In the genomic region with DNA sequence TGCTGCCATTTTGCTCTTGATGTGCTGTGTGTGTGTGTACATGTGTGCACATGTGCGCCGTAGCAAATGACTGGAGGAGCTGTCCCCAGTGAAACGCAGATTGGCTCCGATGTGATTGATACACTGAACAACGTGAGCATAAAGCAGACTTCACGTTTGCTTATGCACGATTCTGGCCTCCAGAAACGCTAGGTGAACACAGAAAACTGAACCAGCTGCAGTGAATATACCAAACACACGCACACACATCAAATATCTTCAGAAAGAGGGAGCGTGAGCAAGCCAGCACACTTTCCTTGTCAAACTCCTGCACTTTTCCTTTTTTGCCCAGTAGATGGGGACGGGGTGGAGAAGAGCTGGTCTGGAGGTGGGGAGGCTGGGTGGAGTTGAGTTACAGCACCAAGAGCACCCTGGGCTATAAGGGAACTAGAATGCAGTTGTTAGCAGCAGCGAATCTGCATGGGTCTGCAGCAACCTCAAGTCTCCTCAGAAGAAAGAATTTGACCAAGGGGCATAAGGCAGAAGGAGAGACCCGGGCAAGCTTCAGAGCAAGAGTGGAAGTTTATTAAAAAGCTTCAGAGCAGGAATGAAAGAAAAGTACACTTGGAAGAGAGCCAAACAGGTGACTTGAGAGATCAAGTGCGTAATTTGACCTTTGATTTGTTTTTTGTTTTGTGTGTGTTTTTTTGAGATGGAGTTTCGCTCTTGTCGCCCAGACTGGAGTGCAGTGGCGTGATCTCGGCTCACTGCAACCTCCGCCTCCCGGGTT, we compare ENCODE assay signal across 10 cellular contexts.
DNase-seq lines count a peak whose midpoint lies in the region; ATAC-seq, FAIRE-seq and TF ChIP-seq lines count a peak whose summit lies in the region.
"Had no signal": no experiment of that assay in that cellular context is flagged by ENCODE, and none has a peak within 500 bp of the region (broad histone marks: within the 10 kb centered on the region; RNA-seq: fewer than 3 reads in every experiment).

No MANE protein-coding gene starts in this region.

- H3K4me1 Mint-ChIP-seq in WTC11 (peaks cover 26% of the 10 kb centered on the region), nephron (peaks cover 27% of the 10 kb centered on the region)

- TF ChIP-seq POLR2A in H54 (IDR thresholded peaks at IDR 0.05; ENCODE audit: low read depth, low read length): no peak
- TF ChIP-seq POLR2A in esophagus muscularis mucosa (IDR thresholded peaks at IDR 0.05; ENCODE audit: low read depth): no peak

- no peak overlapping the region for H3K27ac ChIP-seq in esophagus muscularis mucosa (replicated peaks in 1 of 4)

- no peaks in the 10 kb centered on the region for H3K36me3 ChIP-seq in esophagus muscularis mucosa

- H3K9me3 Mint-ChIP-seq in WTC11: no peaks in the 10 kb centered on the region
- H3K9me3 Mint-ChIP-seq in nephron: no peaks in the 10 kb centered on the region
- H3K9me3 Mint-ChIP-seq: neural crest cell had no signal

- no peak for TF ChIP-seq EP300 in esophagus muscularis mucosa (IDR thresholded peaks at IDR 0.05)

- peaks cover 0 to 6% (median 4%) of the 10 kb centered on the region in 4 donors for H3K4me1 ChIP-seq in esophagus muscularis mucosa

- H3K27me3 Mint-ChIP-seq in WTC11 (ENCODE audit: low read depth): peaks cover 4% of the 10 kb centered on the region; the same call in 1 of the 2 replicates
- peaks cover 17% of the 10 kb centered on the region for H3K27me3 Mint-ChIP-seq in nephron (ENCODE audit: low read depth)

- H3K4me3 Mint-ChIP-seq in WTC11 (no peak overlapping the region), nephron (no peak overlapping the region)
- H3K4me3 Mint-ChIP-seq: neural crest cell; T-helper 1 cell treated with Interleukin-12 subunit alpha and Interleukin-12 subunit beta and Interleukin-4 antibody, amounts not matched to agents 30 μg/mL and 1 μg/mL, for 36 hours had no signal

- H3K4me3 ChIP-seq in esophagus muscularis mucosa: no peak overlapping the region

- no peak for TF ChIP-seq CTCF in WTC11 (IDR thresholded peaks at IDR 0.05)
- TF ChIP-seq CTCF in nephron (IDR thresholded peaks at IDR 0.05; ENCODE audit: unreplicated experiment in 3 of 3): peak in 2 of 3 experiments; percentile 15 to 20
- TF ChIP-seq CTCF in esophagus muscularis mucosa (IDR thresholded peaks at IDR 0.05): no peak

- H3K36me3 Mint-ChIP-seq in WTC11 (no peaks in the 10 kb centered on the region; the same call in 1 of the 2 replicates), nephron (ENCODE audit: low read depth) (no peaks in the 10 kb centered on the region)

- 82% methylated on average over 20 of the region's 20 CpGs for WGBS in esophagus muscularis mucosa

- intact Hi-C loops in esophagus muscularis mucosa (cut with DNase I): no loop called here

- CTCF ChIA-PET in WTC11 (lab: Charles Lee): interaction anchor here (0.6 to 3.0 kb wide), 3 partner anchors 51 to 124 kb away, joined by 3 to 8 read pairs (median 7); no protein-coding TSS in a partner anchor

- POLR2A ChIA-PET in WTC11 (lab: Charles Lee): interaction anchor here (0.7 to 1.6 kb wide), 2 partner anchors 33 to 54 kb away, joined by 3 read pairs; no protein-coding TSS in a partner anchor

- FAIRE-seq in H54 (lab: Jason Lieb, UNC): no peak

- no peaks in the 10 kb centered on the region for H3K9me3 ChIP-seq in esophagus muscularis mucosa

- DNase-seq in DMS79 treated with DMSO at 0.1 percent for 48 hours (lab: John Stamatoyannopoulos, UW) (peak; percentile 99), NCI-H2029 (lab: John Stamatoyannopoulos, UW) (peak; percentile 51), WTC11 (ENCODE audit: low spot score) (peak; percentile 22), H54 (ENCODE audit: insufficient read length, low spot score) (no peak), NCI-H1694 treated with DMSO at 0.1 percent for 48 hours (lab: John Stamatoyannopoulos, UW) (no peak), esophagus muscularis mucosa (ENCODE audit: extremely low spot score) (no peak), 8988T (no peak)

- no peak overlapping the region for H3K27ac Mint-ChIP-seq in WTC11
- H3K27ac Mint-ChIP-seq in nephron: peak overlapping the region in 2 of 3 experiments; percentile 16 to 32
- H3K27ac Mint-ChIP-seq: T-helper 1 cell treated with Interleukin-12 subunit alpha and Interleukin-12 subunit beta and Interleukin-4 antibody, amounts not matched to agents 30 μg/mL and 1 μg/mL, for 36 hours had no signal

- ATAC-seq in WTC11: peak; percentile 94

- H3K27me3 ChIP-seq in esophagus muscularis mucosa: no peaks in the 10 kb centered on the region

TF ChIP-seq in WTC11, 78 proteins besides CTCF, POLR2A, EP300 and RAD21:
- TF ChIP-seq CREB1 (CRISPR knock-in tag; IDR thresholded peaks at IDR 0.05) (no peak), ZNF138 (CRISPR knock-in tag; conservative IDR thresholded peaks at IDR 0.05) (no peak), ZBTB21 (CRISPR knock-in tag; IDR thresholded peaks at IDR 0.05; ENCODE audit: borderline replicate concordance) (no peak)

Comparison
In these comparisons a context has a peak if more than half of its experiments do, and no peak if none do; other contexts are left out.
1. DNase-seq: peak in DMS79 treated with DMSO at 0.1 percent for 48 hours (single experiment), NCI-H2029 (single experiment) and WTC11 (single experiment); none in H54 (single experiment), NCI-H1694 treated with DMSO at 0.1 percent for 48 hours (single experiment), esophagus muscularis mucosa (single experiment) and 8988T (single experiment).
2. CTCF ChIP-seq: peak in nephron (2 of 3); none in WTC11 (single experiment) and esophagus muscularis mucosa (0 of 3).